Comparison of ENCODE assay signal across 8 cellular contexts in genomic region chr21:39788383-39788782, GRCh38. TPM values are rescaled to one million over a fixed set of nuclear protein-coding genes. Genes with fewer than 3 reads are reported as not detected.
DNase-seq lines count a peak whose midpoint lies in the region; ATAC-seq and TF ChIP-seq lines count a peak whose summit lies in the region.

No MANE protein-coding gene starts in this region.

- H3K4me3 ChIP-seq in astrocyte of the spinal cord (ENCODE audit: low read depth, low read length), result no peak overlapping the region
- H3K4me3 ChIP-seq in iPS DF 6.9 (ENCODE audit: low read length), result no peak overlapping the region
- H3K4me3 ChIP-seq in skeletal muscle satellite cell (ENCODE audit: low read length), result no peak overlapping the region

- H3K4me1 ChIP-seq in iPS DF 6.9 (ENCODE audit: control insufficient read depth, insufficient read depth, low read length), result no peaks in the 10 kb centered on the region
- no peaks in the 10 kb centered on the region for H3K4me1 ChIP-seq in skeletal muscle satellite cell (ENCODE audit: control insufficient read depth, insufficient read depth, low read length)

- WGBS in iPS DF 6.9 (ENCODE audit: insufficient coverage, insufficient read length), result no CpG with 5 or more reads among the region's 9 CpGs

- CTCF ChIA-PET in CD4-positive, alpha-beta T cell (lab: Charles Lee), result no interaction called here

- no peaks in the 10 kb centered on the region for H3K9me3 Mint-ChIP-seq in CD4-positive, alpha-beta T cell

- in situ Hi-C loops in astrocyte of the spinal cord (cut with HindIII; ENCODE audit: low sequenced_read_pairs), result no loop called here

- H3K4me2 ChIP-seq in skeletal muscle satellite cell (ENCODE audit: low read length), result peak overlapping the region; percentile 63

- H3K9me3 ChIP-seq in iPS DF 6.9 (ENCODE audit: control insufficient read depth, insufficient read depth, low read length) (no peaks in the 10 kb centered on the region), skeletal muscle satellite cell (replicated peaks; ENCODE audit: low read length) (no peaks in the 10 kb centered on the region)
- no peaks in the 10 kb centered on the region for H3K9me3 ChIP-seq in CD4-positive, alpha-beta T cell (ENCODE audit: control insufficient read depth, low read length)

- POLR2A ChIA-PET in CD4-positive, alpha-beta T cell (lab: Charles Lee), result no interaction called here

- no peak overlapping the region for H3K9ac ChIP-seq in skeletal muscle satellite cell (ENCODE audit: low read depth, low read length)

- H3K4me1 Mint-ChIP-seq in CD4-positive, alpha-beta T cell (ENCODE audit: low read depth), result no peaks in the 10 kb centered on the region

- peak; percentile 93 for TF ChIP-seq CTCF in astrocyte of the spinal cord (IDR thresholded peaks at IDR 0.05; ENCODE audit: low read depth, low read length)
- no peak for TF ChIP-seq CTCF in CD4-positive, alpha-beta T cell (IDR thresholded peaks at IDR 0.05)

- H3K27me3 Mint-ChIP-seq in CD4-positive, alpha-beta T cell, result no peaks in the 10 kb centered on the region

- no peak overlapping the region for H3K27ac Mint-ChIP-seq in CD4-positive, alpha-beta T cell

- H3K27ac ChIP-seq in iPS DF 6.9 (ENCODE audit: low read length), result no peak overlapping the region
- no peak overlapping the region for H3K27ac ChIP-seq in CD4-positive, alpha-beta T cell (ENCODE audit: low read depth, low read length)

- no peaks in the 10 kb centered on the region for H3K36me3 ChIP-seq in iPS DF 6.9 (ENCODE audit: control insufficient read depth, insufficient read depth, low read length)
- no peaks in the 10 kb centered on the region for H3K36me3 ChIP-seq in skeletal muscle satellite cell (ENCODE audit: insufficient read depth, low read length)

- ATAC-seq in GM18517 (IDR thresholded peaks at IDR 0.05; ENCODE audit: unreplicated experiment), result no peak
- ATAC-seq in GM19351 (IDR thresholded peaks at IDR 0.05; ENCODE audit: unreplicated experiment), result no peak
- no peak for ATAC-seq in CD4-positive, alpha-beta T cell (ENCODE audit: poor library complexity)

- intact Hi-C loops in CD4-positive, alpha-beta T cell (cut with DNase I, micrococcal nuclease), result no loop called here

- H3K4me3 Mint-ChIP-seq in CD4-positive, alpha-beta T cell, result no peak overlapping the region

- peak; percentile 97 for DNase-seq in ELF-1 (ENCODE audit: low read depth, low spot score)
- peak; percentile 50 for DNase-seq in NCI-H2171 (lab: John Stamatoyannopoulos, UW)
- peak; percentile 89 for DNase-seq in astrocyte of the spinal cord (ENCODE audit: low read depth, low spot score)
- peak; percentile 47 for DNase-seq in iPS DF 6.9 (ENCODE audit: low read depth, low spot score)
- no peak for DNase-seq in CD4-positive, alpha-beta T cell

- no peaks in the 10 kb centered on the region for H3K36me3 Mint-ChIP-seq in CD4-positive, alpha-beta T cell (ENCODE audit: low read depth)

- H3K27me3 ChIP-seq in iPS DF 6.9 (ENCODE audit: control insufficient read depth, insufficient read depth, low read length), result no peaks in the 10 kb centered on the region
- no peaks in the 10 kb centered on the region for H3K27me3 ChIP-seq in skeletal muscle satellite cell (ENCODE audit: control insufficient read depth, insufficient read depth, low read length)
- no peaks in the 10 kb centered on the region for H3K27me3 ChIP-seq in CD4-positive, alpha-beta T cell (ENCODE audit: control insufficient read depth, insufficient read depth, low read length)

RNA-seq across cellular contexts. Expression of gene IGSF5, which starts 43.4 kb away (rescaled TPM):
- not detected in 2 replicates for total RNA-seq in skeletal muscle satellite cell (2012; rRNA removed)
- not detected for total RNA-seq in CD4-positive, alpha-beta T cell

Comparison
In these comparisons a context has a peak if more than half of its experiments do, and no peak if none do; other contexts are left out.
1. DNase-seq: peak in ELF-1 (single experiment), NCI-H2171 (single experiment), astrocyte of the spinal cord (single experiment) and iPS DF 6.9 (single experiment); none in CD4-positive, alpha-beta T cell (0 of 10).